Comparison of ENCODE assay signal across 13 cellular contexts in genomic region chr11:64723907-64724862, GRCh38. TPM values are rescaled to one million over a fixed set of nuclear protein-coding genes. Genes with fewer than 3 reads are reported as not detected.
DNase-seq lines count a peak whose midpoint lies in the region; ATAC-seq, FAIRE-seq and TF ChIP-seq lines count a peak whose summit lies in the region.
"Had no signal": no experiment of that assay in that cellular context is flagged by ENCODE, and none has a peak within 500 bp of the region (broad histone marks: within the 10 kb centered on the region; RNA-seq: fewer than 3 reads in every experiment).

No MANE protein-coding gene starts in this region.

- H4K5ac ChIP-seq in H1 (ENCODE audit: insufficient read length, low read depth, low read length) (no peak overlapping the region), mesendoderm (ENCODE audit: low read length) (no peak overlapping the region)

- no peak overlapping the region for H3K27ac ChIP-seq in SU-DHL-6 (ENCODE audit: low read depth, low read length)
- H3K27ac ChIP-seq in H1 (ENCODE audit: low read depth, low read length), result no peak overlapping the region
- no peak overlapping the region for H3K27ac ChIP-seq in mesendoderm (ENCODE audit: low read depth, low read length)

- POLR2A ChIA-PET in H1 (lab: Charles Lee; ENCODE audit: partially characterized antibody), result interaction anchor here (1.1 to 3.6 kb wide), 3 partner anchors 8 to 73 kb away, joined by 5 to 22 read pairs (median 5); no protein-coding TSS in a partner anchor

- H3K14ac ChIP-seq in H1 (ENCODE audit: insufficient read length), result no peak overlapping the region

- peak overlapping the region; percentile 45; the same call in 1 of the 2 replicates for H4K8ac ChIP-seq in H1 (ENCODE audit: extremely low read depth, insufficient read depth, low read length)
- H4K8ac ChIP-seq in mesendoderm (ENCODE audit: low read depth, low read length), result no peak overlapping the region

- H3K27me3 Mint-ChIP-seq in activated naive CD4-positive, alpha-beta T cell treated with anti-CD3 and anti-CD28 coated beads, Interleukin-2, amount 10 ng/mL, durations not matched to agents 7 days and 5 days, result peaks cover 40% of the 10 kb centered on the region
- peaks cover 30% of the 10 kb centered on the region for H3K27me3 Mint-ChIP-seq in stimulated activated naive CD8-positive, alpha-beta T cell treated with anti-CD3 and anti-CD28 coated beads, Interleukin-15, amount 100 ng/mL, for 72 hours

- no peak for TF ChIP-seq POLR2A in H1 (IDR thresholded peaks at IDR 0.05; ENCODE audit: control extremely low read depth in 1 of 2, low read depth in 2 of 2, low read length in 2 of 2)

- H3K79me1 ChIP-seq in H1 (ENCODE audit: low read depth, low read length) (peaks cover 4% of the 10 kb centered on the region; the same call in 1 of the 2 replicates), mesendoderm (ENCODE audit: low read length) (no peaks in the 10 kb centered on the region)

- TF ChIP-seq RAD21 in H1 (IDR thresholded peaks at IDR 0.05 in 1 of 2, conservative IDR thresholded peaks at IDR 0.05 in 1 of 2; ENCODE audit: low read depth in 2 of 2, low read length in 2 of 2), result no peak

- H2BK120ac ChIP-seq in H1 (replicated peaks; ENCODE audit: low read depth, low read length) (peak overlapping the region; percentile 48), mesendoderm (ENCODE audit: low read depth, low read length) (no peak overlapping the region)

- no peaks in the 10 kb centered on the region for H3K9me3 Mint-ChIP-seq in activated naive CD4-positive, alpha-beta T cell treated with anti-CD3 and anti-CD28 coated beads, Interleukin-2, amount 10 ng/mL, durations not matched to agents 7 days and 5 days
- H3K9me3 Mint-ChIP-seq in stimulated activated naive CD8-positive, alpha-beta T cell treated with anti-CD3 and anti-CD28 coated beads, Interleukin-15, amount 100 ng/mL, for 72 hours, result no peaks in the 10 kb centered on the region

- H3K79me2 ChIP-seq in SU-DHL-6 (ENCODE audit: insufficient read depth, low read length), result no peaks in the 10 kb centered on the region
- H3K79me2 ChIP-seq in H1 (ENCODE audit: control insufficient read depth in 1 of 2, insufficient read depth in 2 of 2, low read length in 2 of 2), result no peaks in the 10 kb centered on the region
- H3K79me2 ChIP-seq in mesendoderm (ENCODE audit: control insufficient read depth, insufficient read depth, low read length), result no peaks in the 10 kb centered on the region

- H3K36me3 Mint-ChIP-seq in activated naive CD4-positive, alpha-beta T cell treated with anti-CD3 and anti-CD28 coated beads, Interleukin-2, amount 10 ng/mL, durations not matched to agents 7 days and 5 days, result peaks cover 20% of the 10 kb centered on the region

- H3K4me1 ChIP-seq in H1 (replicated peaks in 1 of 4; ENCODE audit: control insufficient read depth in 3 of 4, insufficient read depth in 4 of 4, low read length in 3 of 4) (peaks cover 10 to 33% (median 25%) of the 10 kb centered on the region in 4 experiments), mesendoderm (ENCODE audit: control insufficient read depth, low read depth, low read length) (peaks cover 2% of the 10 kb centered on the region)
- H3K4me1 ChIP-seq: BE2C had no signal

- H2AK5ac ChIP-seq in H1 (ENCODE audit: low read depth, low read length) (peak overlapping the region; percentile 88; the same call in 1 of the 2 replicates), mesendoderm (ENCODE audit: low read length) (no peak overlapping the region)

- DNase-seq in activated naive CD4-positive, alpha-beta T cell treated with anti-CD3 and anti-CD28 coated beads, Interleukin-2, amount 10 ng/mL, durations not matched to agents 7 days and 5 days, result no peak
- no peak for DNase-seq in activated naive CD4-positive, alpha-beta T cell treated with Interleukin-2 at 50 U/mL for 16 hours
- no peak for DNase-seq in H1 (ENCODE audit: low read depth in 1 of 2, low spot score in 2 of 2)
- no peak for DNase-seq in stimulated activated naive CD8-positive, alpha-beta T cell treated with anti-CD3 and anti-CD28 coated beads, Interleukin-15, amount 100 ng/mL, for 72 hours
- DNase-seq in EL, result no peak
- DNase-seq in mesendoderm, result no peak
- DNase-seq in RPMI8226, result no peak

- H3K56ac ChIP-seq in H1 (replicated peaks; ENCODE audit: insufficient read length, low read depth, low read length), result no peak overlapping the region
- H3K56ac ChIP-seq in mesendoderm (ENCODE audit: low read length), result no peak overlapping the region

- ATAC-seq in stimulated activated naive CD8-positive, alpha-beta T cell treated with anti-CD3 and anti-CD28 coated beads, Interleukin-15, amount 100 ng/mL, for 72 hours, result no peak

- H3K23me2 ChIP-seq in H1 (ENCODE audit: low read depth, low read length), result peaks cover 8% of the 10 kb centered on the region; the same call in 1 of the 2 replicates

- H2BK5ac ChIP-seq in H1 (ENCODE audit: low read depth, low read length), result peak overlapping the region; percentile 83; the same call in 1 of the 2 replicates
- no peak overlapping the region for H2BK5ac ChIP-seq in mesendoderm (ENCODE audit: low read length)

- peak overlapping the region; percentile 62 for H3K9ac ChIP-seq in SU-DHL-6 (ENCODE audit: low read length)
- H3K9ac ChIP-seq in H1 (replicated peaks in 1 of 4; ENCODE audit: extremely low read depth in 1 of 4, low read depth in 3 of 4, low read length in 3 of 4), result no peak overlapping the region
- H3K9ac ChIP-seq in mesendoderm (ENCODE audit: low read length), result no peak overlapping the region

- H2AFZ ChIP-seq in SU-DHL-6 (ENCODE audit: low read depth, low read length, severe bottlenecking) (no peak overlapping the region), H1 (ENCODE audit: low read length) (no peak overlapping the region)

- 0 out of 2 replicates have a peak overlapping the region, but pooled peaks have one; percentile 60 for H3K18ac ChIP-seq in H1 (ENCODE audit: extremely low read depth, low read length)
- H3K18ac ChIP-seq in mesendoderm (ENCODE audit: low read length), result no peak overlapping the region

- H3K9me3 ChIP-seq in SU-DHL-6 (ENCODE audit: insufficient read depth, low read length), result no peaks in the 10 kb centered on the region
- H3K9me3 ChIP-seq in H1 (ENCODE audit: insufficient read depth in 2 of 2, low read depth in 1 of 2, low read length in 1 of 2), result no peaks in the 10 kb centered on the region
- H3K9me3 ChIP-seq: adrenal gland, BE2C had no signal

- H3K36me3 ChIP-seq in SU-DHL-6 (ENCODE audit: low read length) (no peaks in the 10 kb centered on the region), H1 (ENCODE audit: control insufficient read depth in 2 of 4, insufficient read depth in 4 of 4, low read length in 3 of 4) (no peaks in the 10 kb centered on the region), mesendoderm (ENCODE audit: control insufficient read depth, insufficient read depth, low read length) (no peaks in the 10 kb centered on the region)
- H3K36me3 ChIP-seq: adrenal gland, BE2C had no signal

- H3K27ac Mint-ChIP-seq in activated naive CD4-positive, alpha-beta T cell treated with anti-CD3 and anti-CD28 coated beads, Interleukin-2, amount 10 ng/mL, durations not matched to agents 7 days and 5 days, result peak overlapping the region; percentile 14
- peak overlapping the region in 1 of 2 donors; percentile 87 for H3K27ac Mint-ChIP-seq in stimulated activated naive CD8-positive, alpha-beta T cell treated with anti-CD3 and anti-CD28 coated beads, Interleukin-15, amount 100 ng/mL, for 72 hours

- no peak overlapping the region for H3K23ac ChIP-seq in H1 (ENCODE audit: insufficient read length)
- no peak overlapping the region for H3K23ac ChIP-seq in mesendoderm (ENCODE audit: low read length)

- CTCF ChIA-PET in activated naive CD4-positive, alpha-beta T cell treated with anti-CD3 and anti-CD28 coated beads, Interleukin-2, amount 10 ng/mL, durations not matched to agents 7 days and 5 days (lab: Charles Lee), result no interaction called here
- CTCF ChIA-PET in H1 (lab: Charles Lee; ENCODE audit: partially characterized antibody), result interaction anchor here (0.8 to 0.9 kb wide), 2 partner anchors 73 to 235 kb away, joined by 3 read pairs; no protein-coding TSS in a partner anchor

- H3F3A ChIP-seq in SU-DHL-6 (ENCODE audit: insufficient read depth), result no peaks in the 10 kb centered on the region

- H3K4me3 Mint-ChIP-seq in activated naive CD4-positive, alpha-beta T cell treated with anti-CD3 and anti-CD28 coated beads, Interleukin-2, amount 10 ng/mL, durations not matched to agents 7 days and 5 days, result peak overlapping the region; percentile 65
- H3K4me3 Mint-ChIP-seq in stimulated activated naive CD8-positive, alpha-beta T cell treated with anti-CD3 and anti-CD28 coated beads, Interleukin-15, amount 100 ng/mL, for 72 hours, result peak overlapping the region; percentile 75 to 84

- H3K27me3 ChIP-seq in SU-DHL-6 (ENCODE audit: low read length) (no peaks in the 10 kb centered on the region), H1 (replicated peaks in 1 of 4; ENCODE audit: control insufficient read depth in 3 of 4, extremely low read depth in 1 of 4, insufficient read depth in 3 of 4, low read length in 3 of 4) (peaks cover 7 to 20% (median 16%) of the 10 kb centered on the region in 4 experiments), mesendoderm (ENCODE audit: insufficient read depth, low read length, poor library complexity) (peaks cover 6% of the 10 kb centered on the region)
- H3K27me3 ChIP-seq: adrenal gland, BE2C had no signal

- H2BK12ac ChIP-seq in H1 (ENCODE audit: low read depth, low read length), result peak overlapping the region; percentile 99; the same call in 1 of the 2 replicates

- 64% methylated on average over 8 of the region's 9 CpGs; no CpG with 5 or more reads in 1 of the 2 experiments for WGBS in H1 (ENCODE audit: extremely low coverage in 1 of 2, insufficient coverage in 1 of 2, insufficient read length in 1 of 2, insufficient replicate concordance in 2 of 2, low coverage in 1 of 2, low lambda C conversion rate in 2 of 2, missing lambda C conversion rate in 1 of 2), 2 experiments
- no CpG with 5 or more reads among the region's 9 CpGs for WGBS in mesendoderm (ENCODE audit: extremely low coverage, insufficient coverage, low lambda C conversion rate)

- no peak for FAIRE-seq in H1 (lab: Jason Lieb, UNC)

- peaks cover 20% of the 10 kb centered on the region for H3K4me1 Mint-ChIP-seq in activated naive CD4-positive, alpha-beta T cell treated with anti-CD3 and anti-CD28 coated beads, Interleukin-2, amount 10 ng/mL, durations not matched to agents 7 days and 5 days
- peaks cover 30% of the 10 kb centered on the region for H3K4me1 Mint-ChIP-seq in stimulated activated naive CD8-positive, alpha-beta T cell treated with anti-CD3 and anti-CD28 coated beads, Interleukin-15, amount 100 ng/mL, for 72 hours

- H2BK20ac ChIP-seq in H1 (ENCODE audit: low read length), result peak overlapping the region; percentile 43

- peak overlapping the region; percentile 75 for H3K4me2 ChIP-seq in SU-DHL-6 (ENCODE audit: low read depth, low read length, poor library complexity, severe bottlenecking)
- H3K4me2 ChIP-seq in H1 (ENCODE audit: insufficient read depth in 1 of 2, low read depth in 2 of 2, low read length in 2 of 2), result peak overlapping the region; percentile 1 to 80; a peak in 2 of 4 replicates
- H3K4me2 ChIP-seq in mesendoderm (ENCODE audit: low read length), result no peak overlapping the region

- peak overlapping the region; percentile 21 for H2BK15ac ChIP-seq in H1 (ENCODE audit: low read length)
- no peak overlapping the region for H2BK15ac ChIP-seq in mesendoderm (replicated peaks; ENCODE audit: low read depth)

- H4K20me1 ChIP-seq in SU-DHL-6 (ENCODE audit: low read depth, low read length) (no peaks in the 10 kb centered on the region), H1 (replicated peaks in 1 of 2; ENCODE audit: control insufficient read depth in 1 of 2, insufficient read depth in 2 of 2, low read length in 2 of 2) (no peaks in the 10 kb centered on the region)

- no peaks in the 10 kb centered on the region for H3K9me2 ChIP-seq in SU-DHL-6 (replicated peaks; ENCODE audit: insufficient read depth, low read length)

- H4K91ac ChIP-seq in H1 (replicated peaks; ENCODE audit: insufficient read length, low read length), result peak overlapping the region; percentile 79

- TF ChIP-seq EP300 in H1 (IDR thresholded peaks at IDR 0.05; ENCODE audit: borderline replicate concordance in 1 of 2, low read depth in 2 of 2, low read length in 2 of 2), result no peak

- H3K4ac ChIP-seq in H1 (replicated peaks; ENCODE audit: insufficient read length, low read depth, low read length), result no peak overlapping the region
- H3K4ac ChIP-seq in mesendoderm (ENCODE audit: low read depth, low read length), result no peak overlapping the region

- TF ChIP-seq CTCF in SU-DHL-6 (IDR thresholded peaks at IDR 0.05; ENCODE audit: insufficient read depth, low read length, poor library complexity, severe bottlenecking) (no peak), H1 (IDR thresholded peaks at IDR 0.05; ENCODE audit: control extremely low read depth in 1 of 3, insufficient read depth in 1 of 3, low read depth in 1 of 3, low read length in 3 of 3) (no peak)

- H3K4me3 ChIP-seq in SU-DHL-6 (ENCODE audit: insufficient read depth, low read length, poor library complexity, severe bottlenecking), result no peak overlapping the region
- H3K4me3 ChIP-seq in H1 (ENCODE audit: extremely low read depth in 1 of 4, insufficient read depth in 2 of 4, low read depth in 3 of 4, low read length in 4 of 4), result peak overlapping the region in 1 of 4 experiments; percentile 83; a peak in 4 of 8 replicates
- no peak overlapping the region for H3K4me3 ChIP-seq in mesendoderm (ENCODE audit: low read length)

RNA-seq across cellular contexts. Expression of gene NRXN2, which starts 1.2 kb away (rescaled TPM):
- 11.4 and 11.5 TPM in 2 replicates for total RNA-seq in H1 (2021; fragmentation: NEBNext Ultra II Directional; extraction: Animal tissue kit (Norgen Biotek cat#: 25700))
- 1.3 and 5.7 TPM in 2 replicates for polyA plus RNA-seq in H1 (2011; rRNA removed)
- polyA plus RNA-seq in H1 (2011; cell fraction: cytosol; rRNA removed), result 2.4 TPM
- polyA plus RNA-seq in H1 (2011; cell fraction: nucleus; rRNA removed), result 7.0 TPM
- 6.8 to 12.4 TPM (median 9.6 TPM) in 4 replicates for polyA plus RNA-seq in H1 (2012, experiment 1 of 2)
- polyA plus RNA-seq in H1 (2012, experiment 2 of 2), result 4.9 TPM
- polyA plus RNA-seq in H1 (2013, experiment 1 of 2), result 11.2 TPM
- 12.9 TPM for polyA plus RNA-seq in H1 (2013, experiment 2 of 2)
- polyA minus RNA-seq in H1 (2011; rRNA and poly(A)+ RNA removed), result 10.7 and 12.0 TPM in 2 replicates
- 8.7 TPM for polyA minus RNA-seq in H1 (2011; cell fraction: cytosol; rRNA and poly(A)+ RNA removed)
- polyA minus RNA-seq in H1 (2011; cell fraction: nucleus; rRNA and poly(A)+ RNA removed), result 10.3 TPM
- 0.39 TPM for polyA plus RNA-seq in mesendoderm (2013, experiment 1 of 2)
- polyA plus RNA-seq in mesendoderm (2013, experiment 2 of 2), result 0.74 TPM
- total RNA-seq: epithelial cell of proximal tubule, M059J, pulmonary artery endothelial cell had no signal

RNA-seq across cellular contexts. Expression of gene RASGRP2, which starts 19.8 kb away (rescaled TPM):
- 37.9 and 40.6 TPM in 2 replicates for total RNA-seq in H1 (2021; fragmentation: NEBNext Ultra II Directional; extraction: Animal tissue kit (Norgen Biotek cat#: 25700))
- polyA plus RNA-seq in H1 (2011; rRNA removed), result 45.7 and 50.4 TPM in 2 replicates
- polyA plus RNA-seq in H1 (2011; cell fraction: cytosol; rRNA removed), result 41.1 TPM
- polyA plus RNA-seq in H1 (2011; cell fraction: nucleus; rRNA removed), result 127 TPM
- polyA plus RNA-seq in H1 (2012, experiment 1 of 2), result 30.1 to 58.0 TPM (median 54.6 TPM) in 4 replicates
- polyA plus RNA-seq in H1 (2012, experiment 2 of 2), result 31.1 TPM
- 33.0 TPM for polyA plus RNA-seq in H1 (2013, experiment 1 of 2)
- 34.6 TPM for polyA plus RNA-seq in H1 (2013, experiment 2 of 2)
- polyA minus RNA-seq in H1 (2011; rRNA and poly(A)+ RNA removed), result 14.8 and 18.9 TPM in 2 replicates
- 12.3 TPM for polyA minus RNA-seq in H1 (2011; cell fraction: cytosol; rRNA and poly(A)+ RNA removed)
- 24.8 TPM for polyA minus RNA-seq in H1 (2011; cell fraction: nucleus; rRNA and poly(A)+ RNA removed)
- polyA plus RNA-seq in mesendoderm (2013, experiment 1 of 2), result 1.0 TPM
- polyA plus RNA-seq in mesendoderm (2013, experiment 2 of 2), result 1.3 TPM
- total RNA-seq: epithelial cell of proximal tubule had no signal

RNA-seq across cellular contexts. Expression of gene PYGM, which starts 35.6 kb away (rescaled TPM):
- 9.6 and 9.7 TPM in 2 replicates for total RNA-seq in H1 (2021; fragmentation: NEBNext Ultra II Directional; extraction: Animal tissue kit (Norgen Biotek cat#: 25700))
- polyA plus RNA-seq in H1 (2011; rRNA removed), result 10.0 and 15.2 TPM in 2 replicates
- polyA plus RNA-seq in H1 (2011; cell fraction: cytosol; rRNA removed), result 10.4 TPM
- polyA plus RNA-seq in H1 (2011; cell fraction: nucleus; rRNA removed), result 20.9 TPM
- polyA plus RNA-seq in H1 (2012, experiment 1 of 2), result 9.2 to 15.4 TPM (median 13.0 TPM) in 4 replicates
- polyA plus RNA-seq in H1 (2012, experiment 2 of 2), result 11.5 TPM
- polyA plus RNA-seq in H1 (2013, experiment 1 of 2), result 6.9 TPM
- 6.3 TPM for polyA plus RNA-seq in H1 (2013, experiment 2 of 2)
- polyA minus RNA-seq in H1 (2011; rRNA and poly(A)+ RNA removed), result 13.2 and 16.4 TPM in 2 replicates
- 12.3 TPM for polyA minus RNA-seq in H1 (2011; cell fraction: cytosol; rRNA and poly(A)+ RNA removed)
- polyA minus RNA-seq in H1 (2011; cell fraction: nucleus; rRNA and poly(A)+ RNA removed), result 5.4 TPM
- polyA plus RNA-seq in mesendoderm (2013, experiment 1 of 2), result 0.62 TPM
- polyA plus RNA-seq in mesendoderm (2013, experiment 2 of 2), result 0.69 TPM
- total RNA-seq: epithelial cell of proximal tubule had no signal

RNA-seq across cellular contexts. Expression of gene SF1, which starts 54.2 kb away (rescaled TPM):
- 353 and 365 TPM in 2 replicates for total RNA-seq in H1 (2021; fragmentation: NEBNext Ultra II Directional; extraction: Animal tissue kit (Norgen Biotek cat#: 25700))
- 72.7 and 110 TPM in 2 replicates for polyA plus RNA-seq in H1 (2011; rRNA removed)
- polyA plus RNA-seq in H1 (2011; cell fraction: cytosol; rRNA removed), result 70.0 TPM
- polyA plus RNA-seq in H1 (2011; cell fraction: nucleus; rRNA removed), result 197 TPM
- polyA plus RNA-seq in H1 (2012, experiment 1 of 2), result 259 to 328 TPM (median 273 TPM) in 4 replicates
- 150 TPM for polyA plus RNA-seq in H1 (2012, experiment 2 of 2)
- 194 TPM for polyA plus RNA-seq in H1 (2013, experiment 1 of 2)
- 181 TPM for polyA plus RNA-seq in H1 (2013, experiment 2 of 2)
- polyA minus RNA-seq in H1 (2011; rRNA and poly(A)+ RNA removed), result 75.9 and 88.7 TPM in 2 replicates
- 107 TPM for polyA minus RNA-seq in H1 (2011; cell fraction: cytosol; rRNA and poly(A)+ RNA removed)
- 210 TPM for polyA minus RNA-seq in H1 (2011; cell fraction: nucleus; rRNA and poly(A)+ RNA removed)
- polyA plus RNA-seq in mesendoderm (2013, experiment 1 of 2), result 268 TPM
- polyA plus RNA-seq in mesendoderm (2013, experiment 2 of 2), result 265 TPM
